In genomic region chr11:58770627-58771457, GRCh38 we compare ENCODE assay signal across 15 cellular contexts. TPM values are rescaled to one million over a fixed set of nuclear protein-coding genes. Genes with fewer than 3 reads are reported as not detected.
DNase-seq lines count a peak whose midpoint lies in the region; ATAC-seq and TF ChIP-seq lines count a peak whose summit lies in the region.
"Had no signal": no experiment of that assay in that cellular context is flagged by ENCODE, and none has a peak within 500 bp of the region (broad histone marks: within the 10 kb centered on the region; RNA-seq: fewer than 3 reads in every experiment).

No MANE protein-coding gene starts in this region.

- TF ChIP-seq CTCF in HFF-Myc (IDR thresholded peaks at IDR 0.05; ENCODE audit: low read depth, low read length, missing control alignments) (no peak), osteocyte (IDR thresholded peaks at IDR 0.05) (no peak)

- H3K27me3 Mint-ChIP-seq in osteocyte (ENCODE audit: unreplicated experiment) = peaks cover 3% of the 10 kb centered on the region

- H3K4me1 Mint-ChIP-seq in osteocyte (ENCODE audit: unreplicated experiment) = peaks cover 11% of the 10 kb centered on the region

- no peak for ATAC-seq in HG03196 (IDR thresholded peaks at IDR 0.05; ENCODE audit: unreplicated experiment)
- ATAC-seq in GM19463 (IDR thresholded peaks at IDR 0.05; ENCODE audit: unreplicated experiment) = no peak
- ATAC-seq: naive thymus-derived CD8-positive, alpha-beta T cell had no signal

- peaks cover 3% of the 10 kb centered on the region for H3K9me3 Mint-ChIP-seq in osteocyte (ENCODE audit: unreplicated experiment)
- H3K9me3 Mint-ChIP-seq: naive thymus-derived CD8-positive, alpha-beta T cell had no signal

- no peak overlapping the region for H3K4me3 Mint-ChIP-seq in osteocyte (ENCODE audit: unreplicated experiment)
- H3K4me3 Mint-ChIP-seq: naive thymus-derived CD8-positive, alpha-beta T cell had no signal

- DNase-seq in Caki2 (ENCODE audit: low read depth) (peak; percentile 12), HFF-Myc (ENCODE audit: extremely low read depth, low read depth) (peak; percentile 31), SW480 (ENCODE audit: low spot score) (peak; percentile 69), inferior parietal cortex (ENCODE audit: extremely low spot score) (peak; percentile 14), pons (ENCODE audit: low spot score) (no peak), osteocyte (ENCODE audit: extremely low spot score, unreplicated experiment) (no peak)
- DNase-seq: effector CD4-positive, alpha-beta T cell; head of caudate nucleus; naive thymus-derived CD8-positive, alpha-beta T cell; NCI-H1436 treated with DMSO at 0.1 percent for 48 hours; NCI-H524; SHP77 had no signal

- in situ Hi-C loops in Caki2 (cut with HindIII; ENCODE audit: low pct_unique_long_range_greater_than_20kb, low sequenced_read_pairs) = no loop called here

- no peak overlapping the region for H3K27ac Mint-ChIP-seq in osteocyte (ENCODE audit: unreplicated experiment)
- H3K27ac Mint-ChIP-seq: naive thymus-derived CD8-positive, alpha-beta T cell had no signal

- no peaks in the 10 kb centered on the region for H3K36me3 Mint-ChIP-seq in osteocyte (ENCODE audit: unreplicated experiment)

- no peak overlapping the region for H3K4me3 ChIP-seq in HFF-Myc (replicated peaks; ENCODE audit: low read depth, low read length)
- H3K4me3 ChIP-seq: right atrium auricular region had no signal

RNA-seq across cellular contexts. Expression of gene GLYAT, which starts 39.1 kb away (rescaled TPM):
- not detected in 2 replicates for total RNA-seq in Caki2 (2014; rRNA removed; shearing (Covaris generic); ENCODE audit: low replicate concordance)
- total RNA-seq in osteocyte = not detected in 2 replicates
- total RNA-seq: naive thymus-derived CD8-positive, alpha-beta T cell; right atrium auricular region had no signal

Comparison
In these comparisons a context has a peak if more than half of its experiments do, and no peak if none do; other contexts are left out.
1. DNase-seq: peak in Caki2 (single experiment), HFF-Myc (single experiment), SW480 (single experiment) and inferior parietal cortex (single experiment); none in pons (single experiment) and osteocyte (single experiment).